In the genomic region with DNA sequence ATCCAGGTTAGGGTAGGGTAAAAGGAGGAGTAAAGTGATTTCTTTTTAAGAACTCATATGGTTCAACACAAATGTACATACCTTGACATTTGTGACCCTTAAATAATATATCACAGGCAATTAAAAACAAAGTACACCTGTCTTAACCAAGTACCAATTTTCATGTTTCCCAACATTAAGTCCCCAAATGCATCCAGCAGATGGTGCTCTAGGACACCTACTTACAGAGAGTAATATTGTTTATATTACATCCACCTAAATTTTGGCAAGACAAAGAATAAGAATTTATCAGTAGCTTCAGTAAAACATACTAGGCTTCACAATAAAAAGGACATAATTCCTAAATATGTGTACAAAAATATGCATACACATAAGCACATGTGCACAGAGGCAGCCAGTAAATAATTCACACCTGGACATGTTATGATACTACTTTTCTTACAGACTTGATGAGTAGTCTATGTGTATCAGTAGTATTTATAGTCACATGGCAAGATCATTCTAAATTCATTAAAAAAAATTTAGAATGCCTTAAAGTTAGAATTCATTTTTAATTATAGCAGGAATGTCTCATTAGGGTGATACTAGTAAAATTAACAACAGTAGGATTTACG, we compare ENCODE assay signal across 8 cellular contexts.
DNase-seq lines count a peak whose midpoint lies in the region; ATAC-seq, FAIRE-seq and TF ChIP-seq lines count a peak whose summit lies in the region.

No MANE protein-coding gene starts in this region.

- no peak overlapping the region for H3K4me3 ChIP-seq in CD4-positive, CD25-positive, alpha-beta regulatory T cell (ENCODE audit: low read depth, low read length)
- H3K4me3 ChIP-seq in adipocyte (ENCODE audit: low read length), result no peak overlapping the region
- no peak overlapping the region for H3K4me3 ChIP-seq in kidney (ENCODE audit: low read length in 2 of 2)

- intact Hi-C loops in kidney (cut with DNase I), result no loop called here

- peaks cover 9% of the 10 kb centered on the region for H3K36me3 ChIP-seq in CD4-positive, CD25-positive, alpha-beta regulatory T cell (ENCODE audit: control insufficient read depth, insufficient read depth, low read length)
- H3K36me3 ChIP-seq in adipocyte (ENCODE audit: control insufficient read depth, insufficient read depth, low read length, severe bottlenecking) (no peaks in the 10 kb centered on the region), kidney (ENCODE audit: control insufficient read depth in 1 of 2, insufficient read depth in 2 of 2, low read length in 2 of 2) (no peaks in the 10 kb centered on the region)

- DNase-seq in CD4-positive, CD25-positive, alpha-beta regulatory T cell, result peak in 2 of 3 donors; percentile 26 to 66
- DNase-seq in GM18507 (ENCODE audit: extremely low spot score, insufficient read length, low read depth) (no peak), NCI-H2171 treated with DMSO at 0.1 percent for 48 hours (lab: John Stamatoyannopoulos, UW) (peak; percentile 35), adipocyte (ENCODE audit: low read depth) (peak; percentile 87), kidney (no peak), kidney glomerular epithelial cell (lab: John Stamatoyannopoulos, UW) (no peak)
- peak; percentile 4 for DNase-seq in stimulated activated CD8-positive, alpha-beta memory T cell treated with anti-CD3 and anti-CD28 coated beads, Interleukin-4, amount 100 ng/mL, for 24 hours (ENCODE audit: low read depth)
- DNase-seq in activated effector memory CD4-positive, alpha-beta T cell treated with Interleukin-2 at 50 U/mL for 16 hours, result no peak

- peaks cover 19% of the 10 kb centered on the region for H3K36me3 Mint-ChIP-seq in CD4-positive, CD25-positive, alpha-beta regulatory T cell

- peak; percentile 69 for FAIRE-seq in GM18507 (lab: Jason Lieb, UNC)
- FAIRE-seq in kidney (lab: Jason Lieb, UNC), result peak; percentile 66

- H3K4me1 ChIP-seq in CD4-positive, CD25-positive, alpha-beta regulatory T cell (ENCODE audit: control insufficient read depth, insufficient read depth, low read length, poor library complexity, severe bottlenecking), result no peaks in the 10 kb centered on the region
- H3K4me1 ChIP-seq in adipocyte (ENCODE audit: control insufficient read depth, insufficient read depth, low read length) (peaks cover 10% of the 10 kb centered on the region), kidney (ENCODE audit: control insufficient read depth in 1 of 2, insufficient read depth in 1 of 2, low read depth in 1 of 2, low read length in 2 of 2) (no peaks in the 10 kb centered on the region)

- ATAC-seq in CD4-positive, CD25-positive, alpha-beta regulatory T cell (ENCODE audit: low read depth in 2 of 2), result no peak

- TF ChIP-seq CTCF in kidney (IDR thresholded peaks at IDR 0.05; ENCODE audit: borderline replicate concordance, extremely low read depth, insufficient read depth), result peak; percentile 47

- no peaks in the 10 kb centered on the region for H3K9me3 Mint-ChIP-seq in CD4-positive, CD25-positive, alpha-beta regulatory T cell

- no peaks in the 10 kb centered on the region for H3K27me3 ChIP-seq in CD4-positive, CD25-positive, alpha-beta regulatory T cell (ENCODE audit: control insufficient read depth, insufficient read depth, low read length)
- H3K27me3 ChIP-seq in adipocyte (replicated peaks; ENCODE audit: control insufficient read depth, insufficient read depth, low read length), result no peaks in the 10 kb centered on the region

- H3K27ac ChIP-seq in CD4-positive, CD25-positive, alpha-beta regulatory T cell (ENCODE audit: insufficient read depth, low read length, poor library complexity, severe bottlenecking), result no peak overlapping the region
- H3K27ac ChIP-seq in kidney (ENCODE audit: low read depth in 2 of 2, low read length in 2 of 2), result no peak overlapping the region

- H3K9ac ChIP-seq in adipocyte (ENCODE audit: low read length) (no peak overlapping the region), kidney (ENCODE audit: low read length in 2 of 2) (no peak overlapping the region)

- peaks cover 0 to 10% (median 2%) of the 10 kb centered on the region in 4 donors for H3K4me1 Mint-ChIP-seq in CD4-positive, CD25-positive, alpha-beta regulatory T cell

- H3K27ac Mint-ChIP-seq in CD4-positive, CD25-positive, alpha-beta regulatory T cell, result no peak overlapping the region

- no peaks in the 10 kb centered on the region for H3K9me3 ChIP-seq in CD4-positive, CD25-positive, alpha-beta regulatory T cell (ENCODE audit: control insufficient read depth in 2 of 2, low read length in 2 of 2)
- H3K9me3 ChIP-seq in adipocyte (ENCODE audit: control insufficient read depth, low read length) (no peaks in the 10 kb centered on the region), kidney (ENCODE audit: control insufficient read depth in 1 of 2, low read length in 2 of 2) (no peaks in the 10 kb centered on the region)

- H3K4me3 Mint-ChIP-seq in CD4-positive, CD25-positive, alpha-beta regulatory T cell, result no peak overlapping the region

- no peaks in the 10 kb centered on the region for H3K27me3 Mint-ChIP-seq in CD4-positive, CD25-positive, alpha-beta regulatory T cell

Comparison
In these comparisons a context has a peak if more than half of its experiments do, and no peak if none do; other contexts are left out.
1. DNase-seq: peak in CD4-positive, CD25-positive, alpha-beta regulatory T cell (2 of 3), NCI-H2171 treated with DMSO at 0.1 percent for 48 hours (single experiment), adipocyte (single experiment) and stimulated activated CD8-positive, alpha-beta memory T cell treated with anti-CD3 and anti-CD28 coated beads, Interleukin-4, amount 100 ng/mL, for 24 hours (single experiment); none in GM18507 (single experiment), kidney (single experiment), activated effector memory CD4-positive, alpha-beta T cell treated with Interleukin-2 at 50 U/mL for 16 hours (single experiment) and kidney glomerular epithelial cell (single experiment).